ENCODE assay signal across 9 cellular contexts in genomic region chr13:97226013-97226412, GRCh38. TPM values are rescaled to one million over a fixed set of nuclear protein-coding genes. Genes with fewer than 3 reads are reported as not detected.
DNase-seq lines count a peak whose midpoint lies in the region; ATAC-seq and TF ChIP-seq lines count a peak whose summit lies in the region.
"Had no signal": no experiment of that assay in that cellular context is flagged by ENCODE, and none has a peak within 500 bp of the region (broad histone marks: within the 10 kb centered on the region; RNA-seq: fewer than 3 reads in every experiment).

No MANE protein-coding gene starts in this region.

- no peak overlapping the region for H3K14ac ChIP-seq in mesenchymal stem cell (ENCODE audit: low read length in 2 of 2)

- no peak for DNase-seq in heart right ventricle
- DNase-seq in left ventricle myocardium superior, result no peak
- DNase-seq in astrocyte of the cerebellum (ENCODE audit: low read depth), result no peak
- DNase-seq in mesenchymal stem cell, result no peak
- DNase-seq in uterus, result no peak
- DNase-seq in mucosa of gallbladder (ENCODE audit: low spot score), result no peak
- no peak for DNase-seq in H7
- DNase-seq in HK-2 (ENCODE audit: unreplicated experiment), result no peak
- DNase-seq: NCI-H1930 had no signal

- H3K36me3 ChIP-seq in heart right ventricle (no peaks in the 10 kb centered on the region), mesenchymal stem cell (ENCODE audit: control insufficient read depth in 1 of 2, insufficient read depth in 2 of 2, low read depth in 1 of 2, low read length in 2 of 2) (peaks cover 0 to 5% of the 10 kb centered on the region in 2 experiments), uterus (no peaks in the 10 kb centered on the region), H7 (replicated peaks; ENCODE audit: control insufficient read depth, insufficient read depth, low read length) (no peaks in the 10 kb centered on the region)

- H2BK120ac ChIP-seq in mesenchymal stem cell (ENCODE audit: low read depth, low read length), result no peak overlapping the region

- 27 to 34% methylated on average over 8 of the region's 8 CpGs for WGBS in heart right ventricle, 2 donors
- WGBS in mesenchymal stem cell, result 79% methylated on average over 6 of the region's 8 CpGs

- no peak for TF ChIP-seq POLR2A in uterus (IDR thresholded peaks at IDR 0.05)

- H3K27me3 ChIP-seq in heart right ventricle (no peaks in the 10 kb centered on the region), mesenchymal stem cell (ENCODE audit: control insufficient read depth in 1 of 2, insufficient read depth in 1 of 2, low read length in 2 of 2) (no peaks in the 10 kb centered on the region), uterus (no peaks in the 10 kb centered on the region), H7 (ENCODE audit: control insufficient read depth, insufficient read depth, low read length) (peaks cover 72% of the 10 kb centered on the region)

- no peak overlapping the region for H2BK5ac ChIP-seq in mesenchymal stem cell (ENCODE audit: low read depth, low read length, poor library complexity, severe bottlenecking)

- peak overlapping the region in 1 of 2 experiments; percentile 35 for H3K4ac ChIP-seq in mesenchymal stem cell (ENCODE audit: low read depth in 1 of 2, low read length in 2 of 2)

- H2BK15ac ChIP-seq in mesenchymal stem cell (ENCODE audit: low read depth, poor library complexity, severe bottlenecking), result no peak overlapping the region

- H2AK5ac ChIP-seq in mesenchymal stem cell (ENCODE audit: low read length, severe bottlenecking), result no peak overlapping the region

- in situ Hi-C loops in astrocyte of the cerebellum (cut with HindIII; ENCODE audit: low sequenced_read_pairs), result no loop called here

- TF ChIP-seq CTCF in heart right ventricle (IDR thresholded peaks at IDR 0.05) (no peak), astrocyte of the cerebellum (IDR thresholded peaks at IDR 0.05; ENCODE audit: low read depth, low read length, missing control alignments) (no peak), uterus (IDR thresholded peaks at IDR 0.05) (no peak)

- peak overlapping the region; percentile 95 for H3K9ac ChIP-seq in mesenchymal stem cell (ENCODE audit: low read length)

- intact Hi-C loops in heart right ventricle (cut with DNase I), result loop anchor here in 4 of 10 donors (2.0 to 10.0 kb wide), 3 partner anchors 15 to 209 kb away; partner anchors contain the start of gene RAP2A (in 4 of the 4)
- intact Hi-C loops in left ventricle myocardium superior (cut with micrococcal nuclease), result no loop called here
- intact Hi-C loops in uterus (cut with DNase I; ENCODE audit: low total_unique reads), result loop anchor here (10.0 kb wide), 1 partner anchor 119 kb away; no protein-coding TSS in a partner anchor

- ATAC-seq in heart right ventricle (no peak), left ventricle myocardium superior (no peak)

- no peaks in the 10 kb centered on the region for H3K79me1 ChIP-seq in mesenchymal stem cell (replicated peaks; ENCODE audit: low read length, poor library complexity, severe bottlenecking)

- H2BK12ac ChIP-seq in mesenchymal stem cell (ENCODE audit: low read length in 2 of 2), result no peak overlapping the region

- H4K8ac ChIP-seq in mesenchymal stem cell (ENCODE audit: low read length), result no peak overlapping the region

- no peak overlapping the region for H3K23ac ChIP-seq in mesenchymal stem cell (ENCODE audit: low read length in 2 of 2)

- peak overlapping the region in 1 of 2 experiments; percentile 8 for H3K18ac ChIP-seq in mesenchymal stem cell (ENCODE audit: low read depth in 1 of 2, low read length in 2 of 2)

- H4K91ac ChIP-seq in mesenchymal stem cell (ENCODE audit: low read length), result no peak overlapping the region

- H3K4me2 ChIP-seq in mesenchymal stem cell (ENCODE audit: low read length, poor library complexity, severe bottlenecking), result peak overlapping the region; percentile 1

- H3K4me3 ChIP-seq in heart right ventricle (peak overlapping the region in 9 of 10 donors; percentile 51 to 84 (median 62)), astrocyte of the cerebellum (ENCODE audit: low read depth, low read length) (peak overlapping the region; percentile 82), mesenchymal stem cell (ENCODE audit: insufficient read depth in 1 of 2, low read depth in 1 of 2, low read length in 2 of 2) (peak overlapping the region; percentile 22 to 87), uterus (peak overlapping the region; percentile 52 to 70), H7 (ENCODE audit: insufficient read depth, low read depth, low read length) (no peak overlapping the region)

- peaks cover 16 to 75% (median 69%) of the 10 kb centered on the region in 9 donors for H3K4me1 ChIP-seq in heart right ventricle
- peaks cover 14% of the 10 kb centered on the region for H3K4me1 ChIP-seq in mesenchymal stem cell (ENCODE audit: control insufficient read depth, insufficient read depth, low read depth, low read length)
- H3K4me1 ChIP-seq in uterus, result peaks cover 0 to 8% of the 10 kb centered on the region in 2 donors

- H3K27ac ChIP-seq in heart right ventricle, result peak overlapping the region; percentile 78 to 93 (median 90)
- H3K27ac ChIP-seq in mesenchymal stem cell (ENCODE audit: low read length, poor library complexity, severe bottlenecking), result no peak overlapping the region
- peak overlapping the region; percentile 93 to 97 for H3K27ac ChIP-seq in uterus

- H3K9me3 ChIP-seq in heart right ventricle (no peaks in the 10 kb centered on the region), mesenchymal stem cell (ENCODE audit: control insufficient read depth, low read length) (no peaks in the 10 kb centered on the region), uterus (no peaks in the 10 kb centered on the region)

- no peak overlapping the region for H2AFZ ChIP-seq in mesenchymal stem cell (ENCODE audit: low read depth, low read length)

RNA-seq across cellular contexts. Expression of gene MBNL2, which starts 3.9 kb away (rescaled TPM):
- total RNA-seq in heart right ventricle (10 to 100 TPM; 59.7 to 95.0 (median 85.2) TPM), left ventricle myocardium superior (66.7 TPM), uterus (100 to 1,000 TPM in 1 of 4 donors, 10 to 100 TPM in 3; 50.7 to 115 (median 72.0) TPM), mucosa of gallbladder (74.7 TPM)
- 10 to 100 TPM; 17.2 to 18.7 TPM for polyA plus RNA-seq in heart right ventricle
- 41.7 TPM for polyA plus RNA-seq in mesenchymal stem cell (2013, experiment 1 of 2)
- polyA plus RNA-seq in mesenchymal stem cell (2013, experiment 2 of 2), result 43.8 TPM
- total RNA-seq in H7 (2014; rRNA removed; shearing (Covaris generic)), result 0.37 and 1.0 TPM in 2 replicates

Comparison
In these comparisons a context has a peak if more than half of its experiments do, and no peak if none do; other contexts are left out.
1. RNA of gene MBNL2, which starts 3.9 kb away (total RNA-seq): 59.7 to 95.0 TPM in heart right ventricle, 50.7 to 115 TPM in uterus, 74.7 TPM in mucosa of gallbladder (single experiment) and 66.7 TPM in left ventricle myocardium superior (single experiment); 0.37 to 1.0 TPM in H7; every median in the first group is over 10 times any median in the second.